8 cellular contexts compared by ENCODE assay signal in the genomic region with DNA sequence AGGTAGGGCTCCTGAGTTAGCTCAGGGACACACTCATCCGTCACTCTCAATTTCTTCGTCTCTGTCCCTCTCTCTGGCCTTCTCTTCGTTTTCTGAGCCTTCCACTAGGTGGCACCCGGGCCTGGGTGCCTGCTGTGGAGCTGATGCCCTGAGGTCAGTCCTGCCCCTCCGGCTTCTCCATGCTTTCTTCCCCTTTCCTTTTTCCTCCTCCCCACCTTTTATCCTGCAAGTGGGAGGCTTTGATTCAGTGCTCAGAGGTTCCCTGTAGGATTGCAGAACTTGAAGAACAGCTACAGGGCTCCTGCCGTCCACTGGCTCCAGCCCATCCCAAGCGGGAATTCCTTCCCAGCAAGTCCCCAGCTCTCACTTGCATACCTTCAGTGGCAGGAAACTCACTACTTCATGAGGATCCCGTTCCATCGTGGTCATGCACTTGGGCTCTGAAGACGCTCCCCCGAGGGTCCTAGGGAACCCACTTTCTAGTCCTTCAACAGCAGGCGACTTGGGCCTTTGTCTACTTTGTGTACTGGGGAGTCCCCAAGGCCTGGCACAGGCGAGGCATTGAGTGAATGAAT. TPM values are rescaled to one million over a fixed set of nuclear protein-coding genes. Genes with fewer than 3 reads are reported as not detected.
DNase-seq lines count a peak whose midpoint lies in the region; ATAC-seq and TF ChIP-seq lines count a peak whose summit lies in the region.

No MANE protein-coding gene starts in this region.

- peaks cover 0 to 12% (median 4%) of the 10 kb centered on the region in 4 donors for H3K4me1 ChIP-seq in tibial artery

- H3K27me3 ChIP-seq in tibial artery = no peaks in the 10 kb centered on the region

- H3K4me3 ChIP-seq in foreskin fibroblast (ENCODE audit: low read depth in 1 of 2, low read length in 2 of 2) = no peak overlapping the region
- H3K4me3 ChIP-seq in tibial artery = no peak overlapping the region

- peak; percentile 39 for DNase-seq in DMS153 (lab: John Stamatoyannopoulos, UW)
- peak; percentile 69 for DNase-seq in LHCN-M2 (ENCODE audit: low read depth)
- DNase-seq in RPMI8226 = peak; percentile 81
- peak; percentile 11 to 19 for DNase-seq in activated T-helper 1 cell treated with anti-CD3 and anti-CD28 coated beads, Interleukin-2, amount 50 U/mL, for 16 hours (ENCODE audit: low read depth in 1 of 2, low spot score in 1 of 2)
- peak; percentile 64 to 89 for DNase-seq in foreskin fibroblast
- DNase-seq in omental fat pad (ENCODE audit: low spot score) = no peak
- peak; percentile 81 to 83 for DNase-seq in tibial artery

- H3K36me3 ChIP-seq in tibial artery = no peaks in the 10 kb centered on the region

- peak; percentile 82 for TF ChIP-seq CTCF in foreskin fibroblast (IDR thresholded peaks at IDR 0.05; ENCODE audit: low read depth, low read length)
- no peak for TF ChIP-seq CTCF in omental fat pad (IDR thresholded peaks at IDR 0.05)
- TF ChIP-seq CTCF in tibial artery (IDR thresholded peaks at IDR 0.05) = peak; percentile 82 to 91

- ATAC-seq in omental fat pad (ENCODE audit: low FRiP score) (peak; percentile 74), GM21381 (IDR thresholded peaks at IDR 0.05; ENCODE audit: unreplicated experiment) (no peak)

- intact Hi-C loops in tibial artery (cut with DNase I; ENCODE audit: low total_unique reads) = no loop called here

- H3K9me3 ChIP-seq in tibial artery = no peaks in the 10 kb centered on the region

- no peak overlapping the region for H3K27ac ChIP-seq in tibial artery

RNA-seq across cellular contexts. Expression of a gene that starts 45.6 kb away (rescaled TPM):
- total RNA-seq in LHCN-M2 (2014; rRNA removed) (46.2 and 55.3 TPM in 2 replicates), omental fat pad (100 to 1,000 TPM in 1 of 4 donors, 10 to 100 TPM in 3; 61.6 to 101 (median 89.0) TPM)
- polyA plus RNA-seq in LHCN-M2 (2012) = 52.3 TPM

RNA-seq across cellular contexts. Expression of a gene that starts 56.5 kb away (rescaled TPM):
- total RNA-seq in LHCN-M2 (2014; rRNA removed) (533 and 580 TPM in 2 replicates), omental fat pad (100 to 1,000 TPM; 205 to 309 (median 292) TPM)
- 229 TPM for polyA plus RNA-seq in LHCN-M2 (2012)

Comparison
In these comparisons a context has a peak if more than half of its experiments do, and no peak if none do; other contexts are left out.
1. CTCF ChIP-seq: peak in foreskin fibroblast (single experiment) and tibial artery (2 of 2); none in omental fat pad (0 of 3).